ENCODE assay signal across 8 cellular contexts in the genomic region with DNA sequence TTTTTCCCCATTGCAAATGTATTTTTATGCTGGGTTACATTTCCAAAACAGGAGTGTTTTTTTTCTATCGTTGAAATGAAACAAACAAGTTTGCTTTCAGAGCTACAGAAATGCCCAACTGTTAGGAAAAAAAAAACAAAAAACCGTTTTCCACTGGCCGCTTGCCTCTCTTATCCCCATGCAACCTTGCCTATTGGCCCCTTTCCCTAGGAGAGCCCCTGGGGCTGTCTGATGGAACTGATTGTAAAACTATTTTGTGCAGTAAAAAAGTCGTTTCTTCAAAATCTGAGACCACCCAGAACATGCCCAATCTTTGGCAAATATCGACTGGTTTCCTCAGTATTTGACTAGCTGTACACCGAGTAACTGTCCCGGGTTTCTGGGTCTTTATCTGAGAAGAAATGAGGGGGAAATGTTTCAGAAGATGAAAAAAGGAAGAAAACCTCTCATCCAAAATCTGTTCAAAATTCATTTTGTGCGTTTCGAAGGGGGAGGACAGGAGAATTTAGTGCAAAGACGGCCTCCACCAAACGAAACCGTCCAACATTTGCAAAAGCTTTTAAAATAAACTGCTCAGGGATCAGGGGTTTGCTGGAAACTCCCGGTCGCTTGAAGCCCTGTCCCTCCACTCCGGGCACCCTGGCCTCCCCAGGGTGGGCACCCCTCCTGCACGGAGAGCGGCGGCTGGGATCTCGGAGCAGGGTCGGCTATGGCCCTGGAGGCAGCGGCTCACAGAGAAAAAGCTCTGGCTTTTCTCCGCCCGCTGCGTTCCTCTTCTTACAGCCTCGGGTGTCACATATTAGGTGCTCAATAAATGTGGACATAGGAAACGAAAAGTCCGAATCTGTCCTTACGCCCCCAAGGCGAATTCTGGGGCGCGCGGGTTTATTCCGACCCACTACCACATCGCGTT. TPM values are rescaled to one million over a fixed set of nuclear protein-coding genes. Genes with fewer than 3 reads are reported as not detected.
A peak's percentile ranks its signal among the peaks of the same experiment; 100 is the strongest.
DNase-seq lines count a peak whose midpoint lies in the region; ATAC-seq lines count a peak whose summit lies in the region.

No MANE protein-coding gene starts in this region.

- H3K36me3 Mint-ChIP-seq in activated T-helper 2 cell treated with anti-CD3 and anti-CD28 coated beads, Interferon-gamma antibody, Interleukin-2, Interleukin-4, amounts not matched to agents 10 μg/mL and 5 μg/mL and 100 μg/mL, durations not matched to agents 14 hours and 24 hours and 36 hours (ENCODE audit: low read depth): peaks cover 5% of the 10 kb centered on the region

- no peak overlapping the region for H3K9ac ChIP-seq in GM23248
- peak overlapping the region; percentile 34 to 73 (median 43) for H3K9ac ChIP-seq in skeletal muscle tissue (ENCODE audit: low read depth in 1 of 3, low read length in 3 of 3)

- no peaks in the 10 kb centered on the region for H3F3A ChIP-seq in GM23248 (ENCODE audit: insufficient read depth)

- H3K27ac Mint-ChIP-seq in activated T-helper 2 cell treated with anti-CD3 and anti-CD28 coated beads, Interferon-gamma antibody, Interleukin-2, Interleukin-4, amounts not matched to agents 10 μg/mL and 5 μg/mL and 100 μg/mL, durations not matched to agents 14 hours and 24 hours and 36 hours: no peak overlapping the region

- H3K27ac ChIP-seq in GM23248 (no peak overlapping the region), iPS DF 6.9 (ENCODE audit: low read length) (no peak overlapping the region), skeletal muscle tissue (ENCODE audit: low read depth, low read length) (peak overlapping the region; percentile 47)

- peaks cover 19% of the 10 kb centered on the region for H3K4me1 Mint-ChIP-seq in activated T-helper 2 cell treated with anti-CD3 and anti-CD28 coated beads, Interferon-gamma antibody, Interleukin-2, Interleukin-4, amounts not matched to agents 10 μg/mL and 5 μg/mL and 100 μg/mL, durations not matched to agents 14 hours and 24 hours and 36 hours (ENCODE audit: low read depth)

- peak overlapping the region; percentile 80 for H2AFZ ChIP-seq in GM23248

- no peaks in the 10 kb centered on the region for H4K20me1 ChIP-seq in GM23248 (ENCODE audit: insufficient read depth)

- H3K9me3 ChIP-seq in GM23248 (ENCODE audit: low read depth) (no peaks in the 10 kb centered on the region), iPS DF 6.9 (ENCODE audit: control insufficient read depth, insufficient read depth, low read length) (no peaks in the 10 kb centered on the region), skeletal muscle tissue (ENCODE audit: control insufficient read depth in 3 of 3, low read length in 3 of 3) (no peaks in the 10 kb centered on the region)

- peaks cover 77% of the 10 kb centered on the region for H3K27me3 Mint-ChIP-seq in activated T-helper 2 cell treated with anti-CD3 and anti-CD28 coated beads, Interferon-gamma antibody, Interleukin-2, Interleukin-4, amounts not matched to agents 10 μg/mL and 5 μg/mL and 100 μg/mL, durations not matched to agents 14 hours and 24 hours and 36 hours (ENCODE audit: low read depth)

- H3K4me1 ChIP-seq in GM23248 (ENCODE audit: insufficient read depth) (no peaks in the 10 kb centered on the region), iPS DF 6.9 (ENCODE audit: control insufficient read depth, insufficient read depth, low read length) (peaks cover 6% of the 10 kb centered on the region; the same call in 1 of the 2 replicates), skeletal muscle tissue (ENCODE audit: control insufficient read depth in 3 of 3, insufficient read depth in 3 of 3, low read length in 3 of 3) (peaks cover 12 to 14% (median 14%) of the 10 kb centered on the region in 3 donors)

- H3K4me3 Mint-ChIP-seq in activated T-helper 2 cell treated with anti-CD3 and anti-CD28 coated beads, Interferon-gamma antibody, Interleukin-2, Interleukin-4, amounts not matched to agents 10 μg/mL and 5 μg/mL and 100 μg/mL, durations not matched to agents 14 hours and 24 hours and 36 hours (ENCODE audit: low read depth): peak overlapping the region; percentile 67

- peak; percentile 13 for DNase-seq in GM23248
- no peak for DNase-seq in activated T-helper 2 cell treated with anti-CD3 and anti-CD28 coated beads, Interferon-gamma antibody, Interleukin-2, Interleukin-4, amounts not matched to agents 10 μg/mL and 5 μg/mL and 100 μg/mL, durations not matched to agents 14 hours and 24 hours and 36 hours (ENCODE audit: low spot score)
- no peak for DNase-seq in iPS DF 6.9 (ENCODE audit: low read depth, low spot score)
- no peak for DNase-seq in islet precursor cell
- DNase-seq in LoVo (ENCODE audit: low spot score): no peak

- ATAC-seq in HG03469 (IDR thresholded peaks at IDR 0.05; ENCODE audit: unreplicated experiment) (no peak), GM18907 (IDR thresholded peaks at IDR 0.05; ENCODE audit: unreplicated experiment) (no peak)

- H3K36me3 ChIP-seq in GM23248 (ENCODE audit: low read depth) (no peaks in the 10 kb centered on the region), iPS DF 6.9 (ENCODE audit: control insufficient read depth, insufficient read depth, low read length) (no peaks in the 10 kb centered on the region), skeletal muscle tissue (ENCODE audit: control insufficient read depth in 3 of 3, insufficient read depth in 3 of 3, low read length in 3 of 3) (no peaks in the 10 kb centered on the region)

- H3K9me3 Mint-ChIP-seq in activated T-helper 2 cell treated with anti-CD3 and anti-CD28 coated beads, Interferon-gamma antibody, Interleukin-2, Interleukin-4, amounts not matched to agents 10 μg/mL and 5 μg/mL and 100 μg/mL, durations not matched to agents 14 hours and 24 hours and 36 hours: no peaks in the 10 kb centered on the region

- no peaks in the 10 kb centered on the region for H3K79me2 ChIP-seq in GM23248 (ENCODE audit: insufficient read depth)

- intact Hi-C loops in activated T-helper 2 cell treated with anti-CD3 and anti-CD28 coated beads, Interferon-gamma antibody, Interleukin-2, Interleukin-4, amounts not matched to agents 10 μg/mL and 5 μg/mL and 100 μg/mL, durations not matched to agents 14 hours and 24 hours and 36 hours (cut with micrococcal nuclease): loop anchor here (5.0 to 10.0 kb wide), 2 partner anchors 715 to 1253 kb away; a partner anchor contains a TSS

- peak overlapping the region; percentile 64 for H3K4me3 ChIP-seq in GM23248
- peak overlapping the region; percentile 59; the same call in 1 of the 2 replicates for H3K4me3 ChIP-seq in iPS DF 6.9 (ENCODE audit: low read length)
- peak overlapping the region; percentile 52 to 68 (median 59) for H3K4me3 ChIP-seq in skeletal muscle tissue (ENCODE audit: low read length in 3 of 3)

- H3K9me2 ChIP-seq in GM23248 (ENCODE audit: insufficient read depth): no peaks in the 10 kb centered on the region

- in situ Hi-C loops in GM23248 (cut with MboI): no loop called here

- H3K4me2 ChIP-seq in GM23248 (ENCODE audit: unreplicated experiment): peak overlapping the region; percentile 75

- 4% methylated on average over 34 to 35 of the region's 35 CpGs for WGBS in GM23248 (ENCODE audit: low coverage in 1 of 2, low lambda C conversion rate in 2 of 2, missing lambda C conversion rate in 2 of 2), 2 experiments
- no CpG with 5 or more reads among the region's 35 CpGs for WGBS in iPS DF 6.9 (ENCODE audit: insufficient coverage, insufficient read length)

- H3K27me3 ChIP-seq in GM23248 (replicated peaks; ENCODE audit: insufficient read depth) (peaks cover 66% of the 10 kb centered on the region), iPS DF 6.9 (ENCODE audit: control insufficient read depth, insufficient read depth, low read length) (peaks cover 3% of the 10 kb centered on the region; the same call in 1 of the 2 replicates), skeletal muscle tissue (ENCODE audit: control insufficient read depth in 3 of 3, insufficient read depth in 3 of 3, low read length in 3 of 3) (peaks cover 12 to 29% (median 26%) of the 10 kb centered on the region in 3 donors)

RNA-seq across cellular contexts. Expression of a gene that starts 1.0 kb away (rescaled TPM):
- under 0.01 TPM in 1 of 2 replicates, not detected in the other for total RNA-seq in GM23248 (2014; rRNA removed; shearing (Covaris generic))
- polyA plus RNA-seq in GM23248 (2016; fragmentation: Nextera tagmentation; extraction: Ambion mirVana): 0.18 TPM in 1 of 2 replicates, not detected in the other
- total RNA-seq in activated T-helper 2 cell treated with anti-CD3 and anti-CD28 coated beads, Interferon-gamma antibody, Interleukin-2, Interleukin-4, amounts not matched to agents 10 μg/mL and 5 μg/mL and 100 μg/mL, durations not matched to agents 14 hours and 24 hours and 36 hours: 0.57 and 0.83 TPM in 2 replicates
- under 0.01 TPM for total RNA-seq in skeletal muscle tissue
